Comparison of ENCODE assay signal across 18 cellular contexts in the genomic region with DNA sequence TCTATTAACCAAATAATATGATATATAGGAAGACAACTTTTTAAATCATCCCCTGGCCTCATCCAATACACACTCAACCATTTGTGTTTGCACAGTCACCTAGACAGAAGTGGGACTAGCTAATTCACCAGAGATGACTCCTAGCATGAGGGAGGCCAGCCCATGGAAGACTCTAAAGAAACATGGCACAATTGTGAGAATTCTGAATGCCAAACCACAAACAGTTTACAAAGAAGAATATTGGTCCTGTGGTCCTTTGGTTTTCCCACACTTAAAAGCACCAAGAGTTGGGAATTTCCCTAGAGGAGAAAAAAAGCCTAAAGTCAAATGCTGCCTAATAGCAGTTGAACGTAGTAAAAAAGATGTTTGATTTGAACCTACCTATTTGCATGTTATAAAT.
DNase-seq lines count a peak whose midpoint lies in the region; ATAC-seq and TF ChIP-seq lines count a peak whose summit lies in the region.
"Had no signal": no experiment of that assay in that cellular context is flagged by ENCODE, and none has a peak within 500 bp of the region (broad histone marks: within the 10 kb centered on the region; RNA-seq: fewer than 3 reads in every experiment).

No MANE protein-coding gene starts in this region.

- no peak for TF ChIP-seq POLR2A in esophagus muscularis mucosa (IDR thresholded peaks at IDR 0.05; ENCODE audit: low read depth)

- H3K27me3 ChIP-seq in esophagus muscularis mucosa, result no peaks in the 10 kb centered on the region
- no peaks in the 10 kb centered on the region for H3K27me3 ChIP-seq in heart right ventricle

- H3K9me3 ChIP-seq in esophagus muscularis mucosa, result no peaks in the 10 kb centered on the region
- no peaks in the 10 kb centered on the region for H3K9me3 ChIP-seq in heart right ventricle
- H3K9me3 ChIP-seq: A549, HAP-1 had no signal

- no peak for TF ChIP-seq CTCF in esophagus muscularis mucosa (IDR thresholded peaks at IDR 0.05)
- TF ChIP-seq CTCF in heart right ventricle (IDR thresholded peaks at IDR 0.05), result no peak

- 97% methylated on average over 1 of the region's 1 CpG for WGBS in esophagus muscularis mucosa
- WGBS in heart right ventricle, 2 donors, result 90 to 92% methylated on average over 1 of the region's 1 CpG

- DNase-seq in Daoy (ENCODE audit: low read depth) (peak; percentile 32), SK-MEL-5 (ENCODE audit: low read depth, low spot score) (peak; percentile 51), esophagus muscularis mucosa (ENCODE audit: extremely low spot score) (peak; percentile 5), glomerular visceral epithelial cell (ENCODE audit: extremely low spot score) (peak; percentile 14), heart right ventricle (no peak)
- DNase-seq: AML-193; CD4-positive, alpha-beta T cell; DMS153; DMS79; GF-D8 had no signal

- intact Hi-C loops in esophagus muscularis mucosa (cut with DNase I) (no loop called here), heart right ventricle (cut with DNase I) (no loop called here)

- in situ Hi-C loops in SK-MEL-5 (cut with HindIII; ENCODE audit: low pct_unique_long_range_greater_than_20kb, low sequenced_read_pairs), result no loop called here

- H3K4me1 ChIP-seq in esophagus muscularis mucosa (no peaks in the 10 kb centered on the region), heart right ventricle (no peaks in the 10 kb centered on the region)
- H3K4me1 ChIP-seq: A549, HAP-1 had no signal

- H3K4me3 ChIP-seq in esophagus muscularis mucosa, result no peak overlapping the region
- H3K4me3 ChIP-seq in heart right ventricle, result no peak overlapping the region
- H3K4me3 ChIP-seq: A549, HAP-1 had no signal

- H3K36me3 ChIP-seq in esophagus muscularis mucosa (no peaks in the 10 kb centered on the region), heart right ventricle (no peaks in the 10 kb centered on the region)
- H3K36me3 ChIP-seq: HAP-1 had no signal

- no peak for ATAC-seq in HG03139 (IDR thresholded peaks at IDR 0.05; ENCODE audit: unreplicated experiment)
- ATAC-seq in GM21786 (IDR thresholded peaks at IDR 0.05; ENCODE audit: unreplicated experiment), result no peak
- ATAC-seq in heart right ventricle, result no peak
- ATAC-seq in HG02852 (IDR thresholded peaks at IDR 0.05; ENCODE audit: unreplicated experiment), result no peak
- ATAC-seq: A549, HepG2 had no signal

- no peak overlapping the region for H3K27ac ChIP-seq in esophagus muscularis mucosa (replicated peaks in 1 of 4)
- H3K27ac ChIP-seq in heart right ventricle, result no peak overlapping the region
- H3K27ac ChIP-seq: 22Rv1, A549, C4-2B had no signal

- TF ChIP-seq EP300 in esophagus muscularis mucosa (IDR thresholded peaks at IDR 0.05), result no peak

Comparison
In these comparisons a context has a peak if more than half of its experiments do, and no peak if none do; other contexts are left out.
1. DNase-seq: peak in Daoy (single experiment), SK-MEL-5 (single experiment), esophagus muscularis mucosa (single experiment) and glomerular visceral epithelial cell (single experiment); none in heart right ventricle (0 of 2).